In the genomic region with DNA sequence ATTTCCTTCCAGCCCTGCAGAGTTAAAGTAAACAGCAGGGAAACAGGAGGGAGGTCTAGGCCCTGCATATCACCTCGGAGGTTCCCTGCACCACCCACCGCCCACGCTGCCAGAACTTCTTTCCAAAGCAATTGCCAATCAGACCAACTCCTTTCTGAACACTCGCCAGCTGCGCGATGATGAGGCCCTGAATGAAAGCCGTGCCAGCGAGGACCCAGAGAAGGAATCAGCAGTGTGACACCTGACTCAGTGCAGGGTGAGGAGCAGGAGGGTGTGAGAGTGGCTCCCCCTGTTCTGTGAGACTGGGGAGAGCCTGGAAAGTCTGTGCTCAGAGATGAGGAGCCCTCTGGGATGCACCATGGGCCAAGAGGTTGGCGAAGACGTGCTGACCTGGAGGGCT, we compare ENCODE assay signal across 25 cellular contexts. TPM values are rescaled to one million over a fixed set of nuclear protein-coding genes. Genes with fewer than 3 reads are reported as not detected.
A peak's percentile ranks its signal among the peaks of the same experiment; 100 is the strongest.
DNase-seq lines count a peak whose midpoint lies in the region; ATAC-seq and TF ChIP-seq lines count a peak whose summit lies in the region.
"Had no signal": no experiment of that assay in that cellular context is flagged by ENCODE, and none has a peak within 500 bp of the region (broad histone marks: within the 10 kb centered on the region; RNA-seq: fewer than 3 reads in every experiment).

No MANE protein-coding gene starts in this region.

- H3K4me1 ChIP-seq in heart right ventricle (peaks cover 0 to 9% (median 5%) of the 10 kb centered on the region in 9 donors), endodermal cell (ENCODE audit: control insufficient read depth, insufficient read depth, low read length) (no peaks in the 10 kb centered on the region), neuronal stem cell (ENCODE audit: control insufficient read depth in 2 of 2, insufficient read depth in 1 of 2, low read depth in 1 of 2, low read length in 2 of 2) (peaks cover 0 to 13% of the 10 kb centered on the region in 2 donors), aorta (ENCODE audit: control insufficient read depth in 1 of 2, insufficient read depth in 2 of 2, low read length in 2 of 2) (no peaks in the 10 kb centered on the region)
- H3K4me1 ChIP-seq in naive thymus-derived CD4-positive, alpha-beta T cell (ENCODE audit: control insufficient read depth in 2 of 2, insufficient read depth in 2 of 2, low read length in 2 of 2) = peaks cover 0 to 4% of the 10 kb centered on the region in 2 donors
- H3K4me1 ChIP-seq: A549, BE2C had no signal

- ATAC-seq in Right ventricle myocardium inferior = no peak
- ATAC-seq in heart right ventricle = no peak
- ATAC-seq in aorta (ENCODE audit: low FRiP score) = peak; percentile 28
- ATAC-seq in naive thymus-derived CD4-positive, alpha-beta T cell = no peak
- ATAC-seq: A549, GM23338, HCT116 had no signal

- H3K27me3 ChIP-seq in heart right ventricle = peaks cover 23 to 91% (median 86%) of the 10 kb centered on the region in 7 donors
- H3K27me3 ChIP-seq in endodermal cell (ENCODE audit: control insufficient read depth, insufficient read depth, low read length, poor library complexity, severe bottlenecking) = peaks cover 28% of the 10 kb centered on the region
- H3K27me3 ChIP-seq in neuronal stem cell (ENCODE audit: control insufficient read depth in 3 of 3, insufficient read depth in 3 of 3, low read depth in 1 of 3, low read length in 3 of 3) = peaks cover 2 to 52% (median 11%) of the 10 kb centered on the region in 3 experiments
- H3K27me3 ChIP-seq in aorta (ENCODE audit: control insufficient read depth in 1 of 2, insufficient read depth in 2 of 2, low read length in 1 of 2) = no peaks in the 10 kb centered on the region
- H3K27me3 ChIP-seq in naive thymus-derived CD4-positive, alpha-beta T cell (ENCODE audit: control insufficient read depth in 2 of 2, insufficient read depth in 2 of 2, low read length in 2 of 2) = no peaks in the 10 kb centered on the region
- H3K27me3 ChIP-seq: BLaER1 treated with 17β-estradiol and CSF1 and Interleukin-3, amounts not matched to agents 10 nM and 100 nM had no signal

- DNase-seq in Right ventricle myocardium inferior (ENCODE audit: missing footprints) = peak; percentile 64
- no peak for DNase-seq in heart right ventricle
- peak; percentile 52 for DNase-seq in endodermal cell
- DNase-seq in neuronal stem cell (ENCODE audit: low spot score) = no peak
- peak in 1 of 2 donors; percentile 55 for DNase-seq in aorta
- no peak for DNase-seq in naive thymus-derived CD4-positive, alpha-beta T cell
- no peak for DNase-seq in cerebellar nuclear complex (lab: John Stamatoyannopoulos, UW)
- DNase-seq in COLO668 (lab: John Stamatoyannopoulos, UW; ENCODE audit: unreplicated experiment) = no peak
- DNase-seq: 8988T; ACHN; AML-193; BE2C; Calu3; CD4-positive, alpha-beta T cell; CD8-positive, alpha-beta memory T cell; COR-L47; DMS53; DMS79 treated with DMSO at 0.1 percent for 48 hours; H9 had no signal

- no peak overlapping the region for H3K4me2 ChIP-seq in neuronal stem cell (ENCODE audit: insufficient read depth, low read length, poor library complexity, severe bottlenecking)
- H3K4me2 ChIP-seq: A549, GM23338 had no signal

- H3K9me3 Mint-ChIP-seq in endodermal cell = no peaks in the 10 kb centered on the region
- peaks cover 0 to 5% (median 0%) of the 10 kb centered on the region in 11 donors for H3K9me3 Mint-ChIP-seq in naive thymus-derived CD4-positive, alpha-beta T cell
- H3K9me3 Mint-ChIP-seq: CD4-positive, alpha-beta T cell; H9 had no signal

- H2BK5ac ChIP-seq in neuronal stem cell (ENCODE audit: low read length) = no peak overlapping the region

- H3K79me1 ChIP-seq in neuronal stem cell (ENCODE audit: low read depth, low read length) = no peaks in the 10 kb centered on the region

- no peak overlapping the region for H3K14ac ChIP-seq in neuronal stem cell (ENCODE audit: low read length)

- 61 to 65% methylated on average over 10 of the region's 10 CpGs for WGBS in heart right ventricle, 2 donors
- 77 to 79% methylated on average over 7 to 10 of the region's 10 CpGs for WGBS in endodermal cell (ENCODE audit: insufficient coverage in 1 of 2, insufficient read length in 1 of 2), 2 experiments
- no CpG with 5 or more reads among the region's 10 CpGs for WGBS in neuronal stem cell (ENCODE audit: extremely low coverage in 2 of 2, insufficient read length in 2 of 2, insufficient replicate concordance in 1 of 2), 2 donors
- WGBS in aorta, 2 donors = 59 to 69% methylated on average over 10 of the region's 10 CpGs

- no peaks in the 10 kb centered on the region for H3K9me3 ChIP-seq in heart right ventricle
- H3K9me3 ChIP-seq in endodermal cell (ENCODE audit: control insufficient read depth, low read length) = no peaks in the 10 kb centered on the region
- H3K9me3 ChIP-seq in neuronal stem cell (replicated peaks in 1 of 2; ENCODE audit: control insufficient read depth in 2 of 2, insufficient read depth in 1 of 2, low read depth in 1 of 2, low read length in 2 of 2) = no peaks in the 10 kb centered on the region
- no peaks in the 10 kb centered on the region for H3K9me3 ChIP-seq in aorta (ENCODE audit: control insufficient read depth, low read length)
- H3K9me3 ChIP-seq in naive thymus-derived CD4-positive, alpha-beta T cell (ENCODE audit: control insufficient read depth in 2 of 3, low read length in 3 of 3) = no peaks in the 10 kb centered on the region
- H3K9me3 ChIP-seq: A549, BE2C had no signal

- no peak overlapping the region for H2BK120ac ChIP-seq in neuronal stem cell (ENCODE audit: low read depth, low read length)

- H2AK5ac ChIP-seq in neuronal stem cell (ENCODE audit: low read depth, low read length) = no peak overlapping the region

- no peak for TF ChIP-seq CTCF in heart right ventricle (IDR thresholded peaks at IDR 0.05)
- TF ChIP-seq CTCF in endodermal cell (conservative IDR thresholded peaks at IDR 0.05) = no peak

- no peak overlapping the region for H4K8ac ChIP-seq in neuronal stem cell (ENCODE audit: low read depth, low read length)

- H2BK12ac ChIP-seq in neuronal stem cell (ENCODE audit: low read length) = no peak overlapping the region

- H3K9ac ChIP-seq in endodermal cell (ENCODE audit: extremely low read depth, low read length, poor library complexity, severe bottlenecking) (no peak overlapping the region), neuronal stem cell (ENCODE audit: low read depth, low read length, poor library complexity) (no peak overlapping the region)
- H3K9ac ChIP-seq: BLaER1 treated with 17β-estradiol and CSF1 and Interleukin-3, amounts not matched to agents 10 nM and 100 nM had no signal

- no peak overlapping the region for H3K4me3 Mint-ChIP-seq in endodermal cell
- no peak overlapping the region for H3K4me3 Mint-ChIP-seq in naive thymus-derived CD4-positive, alpha-beta T cell
- H3K4me3 Mint-ChIP-seq: CD4-positive, alpha-beta T cell; CD8-positive, alpha-beta memory T cell; GM23338; H9 had no signal

- CTCF ChIA-PET in naive thymus-derived CD4-positive, alpha-beta T cell (lab: Charles Lee) = no interaction called here

- no peak overlapping the region for H3K23ac ChIP-seq in neuronal stem cell (ENCODE audit: low read depth, low read length, poor library complexity)

- H3K27ac ChIP-seq in heart right ventricle (no peak overlapping the region), endodermal cell (ENCODE audit: low read depth, low read length) (no peak overlapping the region), neuronal stem cell (replicated peaks; ENCODE audit: low read length) (no peak overlapping the region), aorta (ENCODE audit: low read depth in 1 of 2, low read length in 2 of 2) (no peak overlapping the region)
- H3K27ac ChIP-seq in naive thymus-derived CD4-positive, alpha-beta T cell (ENCODE audit: low read depth, low read length) = no peak overlapping the region
- H3K27ac ChIP-seq: A549; BLaER1 treated with 17β-estradiol and CSF1 and Interleukin-3, amounts not matched to agents 10 nM and 100 nM had no signal

- H3K27me3 Mint-ChIP-seq in endodermal cell (ENCODE audit: insufficient read depth) = peaks cover 55% of the 10 kb centered on the region
- H3K27me3 Mint-ChIP-seq in naive thymus-derived CD4-positive, alpha-beta T cell = peaks cover 36 to 62% (median 42%) of the 10 kb centered on the region in 5 donors

- no peaks in the 10 kb centered on the region for H3K36me3 Mint-ChIP-seq in endodermal cell (ENCODE audit: low read depth)
- H3K36me3 Mint-ChIP-seq in naive thymus-derived CD4-positive, alpha-beta T cell = no peaks in the 10 kb centered on the region
- H3K36me3 Mint-ChIP-seq: CD14-positive monocyte; CD8-positive, alpha-beta memory T cell had no signal

- intact Hi-C loops in Right ventricle myocardium inferior (cut with DNase I) (no loop called here), heart right ventricle (cut with DNase I) (no loop called here), aorta (cut with DNase I) (no loop called here)
- intact Hi-C loops in naive thymus-derived CD4-positive, alpha-beta T cell (cut with micrococcal nuclease) = loop anchor here in 1 of 2 donors (10.0 kb wide), 1 partner anchor 220 kb away; no protein-coding TSS in a partner anchor

- peaks cover 29% of the 10 kb centered on the region for H3K4me1 Mint-ChIP-seq in endodermal cell
- peaks cover 1 to 16% (median 10%) of the 10 kb centered on the region in 7 donors for H3K4me1 Mint-ChIP-seq in naive thymus-derived CD4-positive, alpha-beta T cell
- H3K4me1 Mint-ChIP-seq: CD14-positive monocyte had no signal

- H3K4ac ChIP-seq in neuronal stem cell (ENCODE audit: low read length) = no peak overlapping the region

- POLR2A ChIA-PET in naive thymus-derived CD4-positive, alpha-beta T cell (lab: Charles Lee) = no interaction called here

- H4K91ac ChIP-seq in neuronal stem cell (ENCODE audit: low read depth, low read length, poor library complexity) = no peak overlapping the region

- no peak overlapping the region for H3K27ac Mint-ChIP-seq in endodermal cell
- H3K27ac Mint-ChIP-seq in naive thymus-derived CD4-positive, alpha-beta T cell = no peak overlapping the region
- H3K27ac Mint-ChIP-seq: CD14-positive monocyte; CD4-positive, alpha-beta T cell; CD8-positive, alpha-beta memory T cell; GM23338; H9 had no signal

- H3K18ac ChIP-seq in neuronal stem cell (ENCODE audit: low read length) = peak overlapping the region; percentile 52

- no peak overlapping the region for H2BK15ac ChIP-seq in neuronal stem cell (ENCODE audit: low read length)

- H3K36me3 ChIP-seq in heart right ventricle (no peaks in the 10 kb centered on the region), endodermal cell (ENCODE audit: control insufficient read depth, insufficient read depth, low read length) (no peaks in the 10 kb centered on the region), neuronal stem cell (replicated peaks in 1 of 2; ENCODE audit: control insufficient read depth in 2 of 2, insufficient read depth in 2 of 2, low read length in 2 of 2) (no peaks in the 10 kb centered on the region), aorta (ENCODE audit: control insufficient read depth in 1 of 2, insufficient read depth in 2 of 2, low read length in 1 of 2) (no peaks in the 10 kb centered on the region)
- no peaks in the 10 kb centered on the region for H3K36me3 ChIP-seq in naive thymus-derived CD4-positive, alpha-beta T cell (ENCODE audit: control insufficient read depth in 2 of 3, insufficient read depth in 3 of 3, low read length in 3 of 3)
- H3K36me3 ChIP-seq: BE2C; BLaER1 treated with 17β-estradiol and CSF1 and Interleukin-3, amounts not matched to agents 10 nM and 100 nM had no signal

- no peak overlapping the region for H3K4me3 ChIP-seq in heart right ventricle
- H3K4me3 ChIP-seq in endodermal cell (ENCODE audit: low read length) = no peak overlapping the region
- H3K4me3 ChIP-seq in neuronal stem cell (ENCODE audit: low read length in 2 of 2) = no peak overlapping the region
- H3K4me3 ChIP-seq in aorta (ENCODE audit: low read length in 2 of 2) = no peak overlapping the region
- H3K4me3 ChIP-seq in naive thymus-derived CD4-positive, alpha-beta T cell (ENCODE audit: low read length) = no peak overlapping the region
- H3K4me3 ChIP-seq: A549; BLaER1 treated with 17β-estradiol and CSF1 and Interleukin-3, amounts not matched to agents 10 nM and 100 nM; GM23338 had no signal

- no peak overlapping the region for H2AFZ ChIP-seq in neuronal stem cell (ENCODE audit: low read length)
- H2AFZ ChIP-seq: GM23338 had no signal

RNA-seq across cellular contexts. Expression of a gene that starts 3.3 kb away (rescaled TPM):
- total RNA-seq in Right ventricle myocardium inferior = not detected
- under 1 TPM in 2 of 10 donors, not detected in 8; 0.09 TPM for total RNA-seq in heart right ventricle
- polyA plus RNA-seq in heart right ventricle = not detected
- 1 to 10 TPM; 1.6 to 4.5 TPM for total RNA-seq in endodermal cell
- 2.2 TPM for polyA plus RNA-seq in endodermal cell (2013, experiment 1 of 2)
- polyA plus RNA-seq in endodermal cell (2013, experiment 2 of 2) = 1.7 TPM
- 1.6 TPM for polyA plus RNA-seq in neuronal stem cell (2013, experiment 1 of 2)
- polyA plus RNA-seq in neuronal stem cell (2013, experiment 2 of 2) = 1.3 TPM
- not detected for total RNA-seq in aorta
- polyA plus RNA-seq in aorta = not detected
- total RNA-seq in naive thymus-derived CD4-positive, alpha-beta T cell = under 1 TPM in 3 of 5 experiments, not detected in 2; 0.11 to 0.42 (median 0.39) TPM
- polyA plus RNA-seq in naive thymus-derived CD4-positive, alpha-beta T cell = not detected
- total RNA-seq: Calu3, H4 had no signal
- polyA plus RNA-seq: A549, CD14-positive monocyte had no signal

Comparison
In these comparisons a context has a peak if more than half of its experiments do, and no peak if none do; other contexts are left out.
1. DNase-seq: peak in Right ventricle myocardium inferior (single experiment) and endodermal cell (single experiment); none in heart right ventricle (0 of 2), neuronal stem cell (single experiment), naive thymus-derived CD4-positive, alpha-beta T cell (0 of 9), cerebellar nuclear complex (0 of 2) and COLO668 (single experiment).